In the genomic region with DNA sequence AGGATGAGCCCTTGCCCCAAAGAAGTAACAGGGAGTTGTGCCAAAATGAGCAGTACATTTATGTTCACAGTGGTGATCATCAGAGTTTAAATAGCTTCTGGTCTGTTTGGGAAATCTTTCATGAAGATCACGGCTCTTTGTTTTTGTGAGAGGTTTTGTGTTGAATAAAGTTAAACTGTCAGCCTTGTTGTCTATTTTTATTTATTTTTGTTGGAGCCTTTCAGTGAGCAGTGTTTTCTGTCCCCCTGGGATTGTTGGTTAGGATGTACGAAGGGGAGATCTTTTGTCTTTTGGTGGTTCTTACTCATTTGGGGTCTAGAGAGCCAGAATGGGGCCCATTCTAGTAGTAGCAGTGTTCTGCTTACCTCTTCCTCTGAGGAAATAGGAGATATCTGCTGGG, we compare ENCODE assay signal across 15 cellular contexts.
DNase-seq lines count a peak whose midpoint lies in the region; ATAC-seq, FAIRE-seq and TF ChIP-seq lines count a peak whose summit lies in the region.
"Had no signal": no experiment of that assay in that cellular context is flagged by ENCODE, and none has a peak within 500 bp of the region (broad histone marks: within the 10 kb centered on the region; RNA-seq: fewer than 3 reads in every experiment).

No MANE protein-coding gene starts in this region.

- no peak overlapping the region for H2BK120ac ChIP-seq in trophoblast cell (ENCODE audit: insufficient read depth, low read length, poor library complexity)

- H2AK5ac ChIP-seq in trophoblast cell (ENCODE audit: low read length): no peak overlapping the region

- 70 to 77% methylated on average over 2 of the region's 2 CpGs for WGBS in gastroesophageal sphincter (ENCODE audit: low coverage in 1 of 2), 2 donors
- WGBS in aorta, 2 donors: 98% methylated on average over 2 of the region's 2 CpGs
- WGBS in trophoblast cell (ENCODE audit: extremely low coverage, insufficient coverage, insufficient read length): no CpG with 5 or more reads among the region's 2 CpGs

- POLR2A ChIA-PET in activated B cell treated with CpG ODN at 0.5 μM for 24 hours (lab: Charles Lee): interaction anchor here (1.5 kb wide), 1 partner anchor 18 kb away, joined by 3 read pairs; no protein-coding TSS in a partner anchor

- TF ChIP-seq POLR2A in GM12891 (IDR thresholded peaks at IDR 0.05; ENCODE audit: low read depth, low read length) (no peak), gastroesophageal sphincter (IDR thresholded peaks at IDR 0.05) (no peak), gastrocnemius medialis (IDR thresholded peaks at IDR 0.05) (no peak)

- H3K9me3 ChIP-seq in gastroesophageal sphincter: no peaks in the 10 kb centered on the region
- H3K9me3 ChIP-seq in gastrocnemius medialis: no peaks in the 10 kb centered on the region
- H3K9me3 ChIP-seq in aorta (ENCODE audit: control insufficient read depth, low read length): no peaks in the 10 kb centered on the region
- no peaks in the 10 kb centered on the region for H3K9me3 ChIP-seq in trophoblast cell (ENCODE audit: insufficient read depth, low read depth, low read length)
- H3K9me3 ChIP-seq: right lobe of liver, thyroid gland had no signal

- no peaks in the 10 kb centered on the region for H3K79me1 ChIP-seq in trophoblast cell (ENCODE audit: low read length)

- no peak for TF ChIP-seq EP300 in gastroesophageal sphincter (IDR thresholded peaks at IDR 0.05)

- H3K4me1 Mint-ChIP-seq in activated B cell treated with CpG ODN at 0.5 μM for 24 hours (peaks cover 89% of the 10 kb centered on the region), HFFc6 (ENCODE audit: low read depth) (peaks cover 62% of the 10 kb centered on the region)

- H4K12ac ChIP-seq in trophoblast cell (ENCODE audit: low read depth, low read length): no peak overlapping the region

- no peak overlapping the region for H3K14ac ChIP-seq in trophoblast cell (ENCODE audit: low read length)

- H3K4me2 ChIP-seq in trophoblast cell (ENCODE audit: low read length): no peak overlapping the region

- H4K8ac ChIP-seq in trophoblast cell (ENCODE audit: low read depth, low read length): no peak overlapping the region

- TF ChIP-seq CTCF in activated B cell treated with CpG ODN at 0.5 μM for 24 hours (IDR thresholded peaks at IDR 0.05) (no peak), gastroesophageal sphincter (IDR thresholded peaks at IDR 0.05) (no peak), gastrocnemius medialis (IDR thresholded peaks at IDR 0.05 in 4 of 5, conservative IDR thresholded peaks at IDR 0.05 in 1 of 5) (no peak), HFFc6 (IDR thresholded peaks at IDR 0.05) (no peak)

- H3K4me3 Mint-ChIP-seq in activated B cell treated with CpG ODN at 0.5 μM for 24 hours: no peak overlapping the region
- H3K4me3 Mint-ChIP-seq in HFFc6: no peak overlapping the region

- peak; percentile 13 for FAIRE-seq in GM12891 (lab: Jason Lieb, UNC)
- FAIRE-seq: D721Med had no signal

- H2BK5ac ChIP-seq in trophoblast cell (ENCODE audit: low read depth, low read length, poor library complexity): no peak overlapping the region

- DNase-seq in GM12891 (ENCODE audit: insufficient read length, low spot score): no peak
- no peak for DNase-seq in activated B cell treated with CpG ODN at 0.5 μM for 24 hours
- no peak for DNase-seq in gastrocnemius medialis
- DNase-seq in aorta: no peak
- DNase-seq in trophoblast cell: no peak
- DNase-seq in HFFc6: no peak
- DNase-seq: activated T-cell treated with anti-CD3 and anti-CD28 coated beads for 4 hours, mammary epithelial cell, NCI-H1417, NCI-H69, right lobe of liver, thyroid gland had no signal

- H3K27me3 ChIP-seq in gastroesophageal sphincter (no peaks in the 10 kb centered on the region), gastrocnemius medialis (no peaks in the 10 kb centered on the region), aorta (ENCODE audit: control insufficient read depth in 1 of 2, insufficient read depth in 2 of 2, low read length in 1 of 2) (no peaks in the 10 kb centered on the region), trophoblast cell (ENCODE audit: insufficient read depth, low read length) (no peaks in the 10 kb centered on the region)
- H3K27me3 ChIP-seq: cardiac muscle cell, right lobe of liver, thyroid gland had no signal

- H3K27me3 Mint-ChIP-seq in activated B cell treated with CpG ODN at 0.5 μM for 24 hours (no peaks in the 10 kb centered on the region), HFFc6 (ENCODE audit: insufficient read depth) (peaks cover 3% of the 10 kb centered on the region; the same call in 1 of the 2 replicates)

- H3K4me1 ChIP-seq in gastroesophageal sphincter: peaks cover 13 to 71% (median 24%) of the 10 kb centered on the region in 3 donors
- peaks cover 83 to 87% of the 10 kb centered on the region in 2 donors for H3K4me1 ChIP-seq in gastrocnemius medialis
- peaks cover 0 to 4% of the 10 kb centered on the region in 2 donors for H3K4me1 ChIP-seq in aorta (ENCODE audit: control insufficient read depth in 1 of 2, insufficient read depth in 2 of 2, low read length in 2 of 2)
- peaks cover 11 to 14% of the 10 kb centered on the region in 2 experiments for H3K4me1 ChIP-seq in trophoblast cell (ENCODE audit: control insufficient read depth in 1 of 2, insufficient read depth in 2 of 2, low read length in 2 of 2)

- no peaks in the 10 kb centered on the region for H3K36me3 Mint-ChIP-seq in activated B cell treated with CpG ODN at 0.5 μM for 24 hours (ENCODE audit: low read depth)
- H3K36me3 Mint-ChIP-seq in HFFc6 (ENCODE audit: low read depth): no peaks in the 10 kb centered on the region

- no peak for ATAC-seq in activated B cell treated with CpG ODN at 0.5 μM for 24 hours (ENCODE audit: low read depth)
- ATAC-seq in gastroesophageal sphincter: no peak
- ATAC-seq in gastrocnemius medialis: no peak
- ATAC-seq in aorta (ENCODE audit: low FRiP score): no peak
- ATAC-seq: right lobe of liver had no signal

- no peak overlapping the region for H3K18ac ChIP-seq in trophoblast cell (ENCODE audit: low read length)

- H3K23ac ChIP-seq in trophoblast cell (ENCODE audit: low read length): no peak overlapping the region

- H2BK12ac ChIP-seq in trophoblast cell (ENCODE audit: low read length): no peak overlapping the region

- intact Hi-C loops in activated B cell treated with CpG ODN at 0.5 μM for 24 hours (cut with micrococcal nuclease) (loop anchor here (5.0 kb wide), 1 partner anchor 34 kb away; no protein-coding TSS in a partner anchor), gastrocnemius medialis (cut with DNase I; ENCODE audit: low total_unique reads) (no loop called here), aorta (cut with DNase I) (no loop called here)

- H2AFZ ChIP-seq in trophoblast cell (ENCODE audit: insufficient read depth, low read length, poor library complexity): no peak overlapping the region

- H3K9me3 Mint-ChIP-seq in activated B cell treated with CpG ODN at 0.5 μM for 24 hours (no peaks in the 10 kb centered on the region), HFFc6 (no peaks in the 10 kb centered on the region)

- CTCF ChIA-PET in activated B cell treated with CpG ODN at 0.5 μM for 24 hours (lab: Charles Lee): interaction anchor here (1.0 kb wide), 1 partner anchor 507 kb away, joined by 3 read pairs; no protein-coding TSS in a partner anchor

- no peak overlapping the region for H3K4ac ChIP-seq in trophoblast cell (ENCODE audit: low read depth, low read length)

- H3K9ac ChIP-seq in trophoblast cell (ENCODE audit: low read length): no peak overlapping the region

- H3K4me3 ChIP-seq in gastroesophageal sphincter (no peak overlapping the region), gastrocnemius medialis (no peak overlapping the region), aorta (ENCODE audit: low read length in 2 of 2) (no peak overlapping the region), trophoblast cell (ENCODE audit: low read depth, low read length) (no peak overlapping the region)
- H3K4me3 ChIP-seq: cardiac muscle cell, right lobe of liver, thyroid gland had no signal

- H3K79me2 ChIP-seq in trophoblast cell (ENCODE audit: control insufficient read depth, insufficient read depth, low read length, poor library complexity): peaks cover 5% of the 10 kb centered on the region

- H3K27ac Mint-ChIP-seq in activated B cell treated with CpG ODN at 0.5 μM for 24 hours (peak overlapping the region; percentile 10), HFFc6 (no peak overlapping the region)

- H4K91ac ChIP-seq in trophoblast cell (ENCODE audit: low read depth, low read length): no peak overlapping the region

- H3K27ac ChIP-seq in gastroesophageal sphincter (peak overlapping the region in 3 of 4 donors; percentile 52 to 74 (median 65)), gastrocnemius medialis (peak overlapping the region; percentile 81 to 88 (median 84)), aorta (ENCODE audit: low read depth in 1 of 2, low read length in 2 of 2) (no peak overlapping the region), trophoblast cell (ENCODE audit: low read depth, low read length) (no peak overlapping the region)
- H3K27ac ChIP-seq: cardiac muscle cell, right lobe of liver, thyroid gland had no signal

- in situ Hi-C loops in gastrocnemius medialis (cut with MboI; ENCODE audit: low sequenced_read_pairs in 4 of 4): no loop called here

- no peaks in the 10 kb centered on the region for H3K36me3 ChIP-seq in gastroesophageal sphincter
- H3K36me3 ChIP-seq in gastrocnemius medialis: no peaks in the 10 kb centered on the region
- H3K36me3 ChIP-seq in aorta (ENCODE audit: control insufficient read depth in 1 of 2, insufficient read depth in 2 of 2, low read length in 1 of 2): no peaks in the 10 kb centered on the region
- no peaks in the 10 kb centered on the region for H3K36me3 ChIP-seq in trophoblast cell (ENCODE audit: control insufficient read depth in 1 of 2, insufficient read depth in 2 of 2, low read length in 2 of 2)
- H3K36me3 ChIP-seq: cardiac muscle cell, right lobe of liver, thyroid gland had no signal

TF ChIP-seq in GM12891, 5 proteins besides CTCF, POLR2A, EP300 and RAD21:
- TF ChIP-seq PAX5 (IDR thresholded peaks at IDR 0.05; ENCODE audit: insufficient read depth, low read length, severe bottlenecking) (no peak), POU2F2 (IDR thresholded peaks at IDR 0.05; ENCODE audit: low read depth, low read length) (no peak), SPI1 (IDR thresholded peaks at IDR 0.05; ENCODE audit: low read depth, low read length) (no peak)
TF ChIP-seq in GM12891: peak in this region for 0.

Comparison
In these comparisons a context has a peak if more than half of its experiments do, and no peak if none do; other contexts are left out.
1. H3K27ac ChIP-seq: peak in gastroesophageal sphincter (3 of 4) and gastrocnemius medialis (4 of 4); none in aorta (0 of 2) and trophoblast cell (single experiment).